20 cellular contexts compared by ENCODE assay signal in genomic region chr20:50094522-50094921, GRCh38. TPM values are rescaled to one million over a fixed set of nuclear protein-coding genes. Genes with fewer than 3 reads are reported as not detected.
DNase-seq lines count a peak whose midpoint lies in the region; ATAC-seq, FAIRE-seq and TF ChIP-seq lines count a peak whose summit lies in the region.
"Had no signal": no experiment of that assay in that cellular context is flagged by ENCODE, and none has a peak within 500 bp of the region (broad histone marks: within the 10 kb centered on the region; RNA-seq: fewer than 3 reads in every experiment).

No MANE protein-coding gene starts in this region.

- CTCF ChIA-PET in activated CD4-positive, alpha-beta T cell treated with anti-CD3 and anti-CD28 coated beads for 36 hours (lab: Charles Lee): interaction anchor here (0.7 to 1.0 kb wide), 4 partner anchors 9 to 24 kb away, joined by 3 read pairs; no protein-coding TSS in a partner anchor
- CTCF ChIA-PET in HepG2 (lab: Yijun Ruan, JAX; ENCODE audit: low intra/inter-chr PET ratio, low total read pairs): no interaction called here

- peaks cover 40% of the 10 kb centered on the region for H3K36me3 Mint-ChIP-seq in activated CD4-positive, alpha-beta T cell treated with anti-CD3 and anti-CD28 coated beads for 36 hours (ENCODE audit: low read depth)
- H3K36me3 Mint-ChIP-seq in activated CD4-positive, alpha-beta T cell treated with anti-CD3 and anti-CD28 coated beads, Interleukin-2, amount 10 ng/mL, durations not matched to agents 24 days and 14 days (ENCODE audit: low read depth): peaks cover 47% of the 10 kb centered on the region

- intact Hi-C loops in activated CD4-positive, alpha-beta T cell treated with anti-CD3 and anti-CD28 coated beads for 36 hours (cut with DNase I, micrococcal nuclease): no loop called here
- intact Hi-C loops in activated CD4-positive, alpha-beta T cell treated with anti-CD3 and anti-CD28 coated beads, Interleukin-2, amount 10 ng/mL, durations not matched to agents 24 days and 14 days (cut with micrococcal nuclease): no loop called here
- intact Hi-C loops in HepG2 (cut with micrococcal nuclease; ENCODE audit: unreplicated experiment): no loop called here
- intact Hi-C loops in right lobe of liver (cut with DNase I): no loop called here
- intact Hi-C loops in tibial artery (cut with DNase I; ENCODE audit: low total_unique reads): no loop called here
- intact Hi-C loops in gastrocnemius medialis (cut with DNase I; ENCODE audit: low total_unique reads): no loop called here

- H3K4me2 ChIP-seq in HepG2 (ENCODE audit: low read depth, low read length) (no peak overlapping the region), smooth muscle cell (no peak overlapping the region)
- H3K4me2 ChIP-seq: A549 had no signal

- peak overlapping the region; percentile 37 for H3K27ac Mint-ChIP-seq in activated CD4-positive, alpha-beta T cell treated with anti-CD3 and anti-CD28 coated beads for 36 hours
- H3K27ac Mint-ChIP-seq in activated CD4-positive, alpha-beta T cell treated with anti-CD3 and anti-CD28 coated beads, Interleukin-2, amount 10 ng/mL, durations not matched to agents 24 days and 14 days: no peak overlapping the region

- H3K9ac ChIP-seq in HepG2 (ENCODE audit: insufficient read depth, low read depth, low read length): no peak overlapping the region
- H3K9ac ChIP-seq in smooth muscle cell (ENCODE audit: low read depth): no peak overlapping the region

- H3K36me3 ChIP-seq in HepG2 (replicated peaks in 1 of 2; ENCODE audit: control insufficient read depth in 1 of 2, insufficient read depth in 2 of 2, low read length in 2 of 2) (peaks cover 38 to 81% of the 10 kb centered on the region in 2 experiments), right lobe of liver (peaks cover 6 to 26% (median 11%) of the 10 kb centered on the region in 4 donors), smooth muscle cell (ENCODE audit: low read depth) (peaks cover 4% of the 10 kb centered on the region), tibial artery (peaks cover 24 to 36% (median 31%) of the 10 kb centered on the region in 3 donors), gastrocnemius medialis (peaks cover 0 to 21% of the 10 kb centered on the region in 2 donors)

- TF ChIP-seq RAD21 in HepG2 (CRISPR knock-in tag; IDR thresholded peaks at IDR 0.05): no peak

- H3K27ac ChIP-seq in HepG2 (ENCODE audit: extremely low read length, insufficient read depth, low read length) (no peak overlapping the region), right lobe of liver (no peak overlapping the region), smooth muscle cell (ENCODE audit: low read depth) (peak overlapping the region; percentile 67), tibial artery (no peak overlapping the region), gastrocnemius medialis (no peak overlapping the region)
- H3K27ac ChIP-seq: 22Rv1, A549, C4-2B had no signal

- TF ChIP-seq EP300 in HepG2 (IDR thresholded peaks at IDR 0.05; ENCODE audit: low read depth in 2 of 2, low read length in 2 of 2) (no peak), HepG2 (CRISPR knock-in tag; IDR thresholded peaks at IDR 0.05; ENCODE audit: borderline replicate concordance) (no peak)

- no peak for DNase-seq in activated CD4-positive, alpha-beta T cell treated with anti-CD3 and anti-CD28 coated beads for 36 hours
- DNase-seq in activated CD4-positive, alpha-beta T cell treated with anti-CD3 and anti-CD28 coated beads, Interleukin-2, amount 10 ng/mL, durations not matched to agents 24 days and 14 days: no peak
- DNase-seq in HepG2 (ENCODE audit: low spot score): no peak
- no peak for DNase-seq in right lobe of liver
- DNase-seq in smooth muscle cell (lab: John Stamatoyannopoulos, UW; ENCODE audit: unreplicated experiment): no peak
- DNase-seq in tibial artery: no peak
- DNase-seq in gastrocnemius medialis: no peak
- DNase-seq: AML-193; Calu3; CD4-positive, alpha-beta memory T cell; DMS79 treated with DMSO at 0.1 percent for 48 hours; GF-D8; GOT3; H7 had no signal

- POLR2A ChIA-PET in activated CD4-positive, alpha-beta T cell treated with anti-CD3 and anti-CD28 coated beads for 36 hours (lab: Charles Lee): no interaction called here
- POLR2A ChIA-PET in HepG2 (lab: Yijun Ruan, JAX): no interaction called here

- in situ Hi-C loops in HepG2 (cut with HindIII; ENCODE audit: extremely low pct_ligation_motif_present, low pct_unique_long_range_greater_than_20kb): no loop called here
- in situ Hi-C loops in gastrocnemius medialis (cut with MboI; ENCODE audit: low sequenced_read_pairs in 4 of 4): no loop called here

- no peak for FAIRE-seq in HepG2 (lab: Jason Lieb, UNC)
- FAIRE-seq: A549, HTR-8/SVneo had no signal

- H3K9me3 ChIP-seq in HepG2 (ENCODE audit: low read length) (no peaks in the 10 kb centered on the region), right lobe of liver (no peaks in the 10 kb centered on the region), smooth muscle cell (replicated peaks; ENCODE audit: low read depth) (no peaks in the 10 kb centered on the region), tibial artery (no peaks in the 10 kb centered on the region), gastrocnemius medialis (no peaks in the 10 kb centered on the region)
- H3K9me3 ChIP-seq: A549 had no signal

- no peaks in the 10 kb centered on the region for H3K27me3 Mint-ChIP-seq in activated CD4-positive, alpha-beta T cell treated with anti-CD3 and anti-CD28 coated beads for 36 hours
- H3K27me3 Mint-ChIP-seq in activated CD4-positive, alpha-beta T cell treated with anti-CD3 and anti-CD28 coated beads, Interleukin-2, amount 10 ng/mL, durations not matched to agents 24 days and 14 days: no peaks in the 10 kb centered on the region
- H3K27me3 Mint-ChIP-seq: CD4-positive, alpha-beta memory T cell; IgD-negative memory B cell had no signal

- peaks cover 48% of the 10 kb centered on the region for H3K4me1 Mint-ChIP-seq in activated CD4-positive, alpha-beta T cell treated with anti-CD3 and anti-CD28 coated beads for 36 hours
- peaks cover 17% of the 10 kb centered on the region for H3K4me1 Mint-ChIP-seq in activated CD4-positive, alpha-beta T cell treated with anti-CD3 and anti-CD28 coated beads, Interleukin-2, amount 10 ng/mL, durations not matched to agents 24 days and 14 days

- 95% methylated on average over 4 of the region's 4 CpGs for WGBS in HepG2 (ENCODE audit: low lambda C conversion rate)
- WGBS in right lobe of liver (ENCODE audit: insufficient coverage, low coverage, low lambda C conversion rate, missing lambda C conversion rate): 84% methylated on average over 4 of the region's 4 CpGs
- WGBS in smooth muscle cell (ENCODE audit: low lambda C conversion rate): 97% methylated on average over 4 of the region's 4 CpGs

- H3K79me2 ChIP-seq in HepG2 (ENCODE audit: insufficient read depth, low read length): peaks cover 72% of the 10 kb centered on the region
- peaks cover 94% of the 10 kb centered on the region for H3K79me2 ChIP-seq in smooth muscle cell (ENCODE audit: low read depth)

- ATAC-seq in activated CD4-positive, alpha-beta T cell treated with anti-CD3 and anti-CD28 coated beads for 36 hours: no peak
- ATAC-seq in HepG2 (no peak), right lobe of liver (no peak), gastrocnemius medialis (no peak)
- ATAC-seq: A549, HCT116 had no signal

- TF ChIP-seq CTCF in HepG2 (CRISPR knock-in tag; IDR thresholded peaks at IDR 0.05) (no peak), right lobe of liver (IDR thresholded peaks at IDR 0.05) (no peak), smooth muscle cell (IDR thresholded peaks at IDR 0.05; ENCODE audit: borderline replicate concordance, insufficient read depth, poor library complexity, severe bottlenecking) (no peak), tibial artery (IDR thresholded peaks at IDR 0.05) (no peak), gastrocnemius medialis (IDR thresholded peaks at IDR 0.05 in 4 of 5, conservative IDR thresholded peaks at IDR 0.05 in 1 of 5) (no peak)

- no peak overlapping the region for H3K4me3 ChIP-seq in HepG2 (replicated peaks in 1 of 3; ENCODE audit: insufficient read depth in 1 of 3, low read depth in 2 of 3, low read length in 3 of 3)
- no peak overlapping the region for H3K4me3 ChIP-seq in right lobe of liver
- no peak overlapping the region for H3K4me3 ChIP-seq in smooth muscle cell
- H3K4me3 ChIP-seq in tibial artery: no peak overlapping the region
- H3K4me3 ChIP-seq in gastrocnemius medialis: no peak overlapping the region
- H3K4me3 ChIP-seq: A549 had no signal

- TF ChIP-seq POLR2A in HepG2 (IDR thresholded peaks at IDR 0.05; ENCODE audit: insufficient read depth in 1 of 2, low read depth in 2 of 2, low read length in 2 of 2) (no peak), right lobe of liver (IDR thresholded peaks at IDR 0.05) (no peak), gastrocnemius medialis (IDR thresholded peaks at IDR 0.05) (no peak)

- H3K4me3 Mint-ChIP-seq in activated CD4-positive, alpha-beta T cell treated with anti-CD3 and anti-CD28 coated beads for 36 hours: no peak overlapping the region
- H3K4me3 Mint-ChIP-seq in activated CD4-positive, alpha-beta T cell treated with anti-CD3 and anti-CD28 coated beads, Interleukin-2, amount 10 ng/mL, durations not matched to agents 24 days and 14 days: no peak overlapping the region
- H3K4me3 Mint-ChIP-seq: CD4-positive, alpha-beta memory T cell; IgD-negative memory B cell had no signal

- no peaks in the 10 kb centered on the region for H3K9me3 Mint-ChIP-seq in activated CD4-positive, alpha-beta T cell treated with anti-CD3 and anti-CD28 coated beads for 36 hours (ENCODE audit: low read depth)
- H3K9me3 Mint-ChIP-seq in activated CD4-positive, alpha-beta T cell treated with anti-CD3 and anti-CD28 coated beads, Interleukin-2, amount 10 ng/mL, durations not matched to agents 24 days and 14 days: no peaks in the 10 kb centered on the region
- H3K9me3 Mint-ChIP-seq: CD4-positive, alpha-beta memory T cell; IgD-negative memory B cell had no signal

- peaks cover 11% of the 10 kb centered on the region for H3K4me1 ChIP-seq in HepG2 (ENCODE audit: insufficient read depth, low read length)
- no peaks in the 10 kb centered on the region for H3K4me1 ChIP-seq in right lobe of liver
- H3K4me1 ChIP-seq in smooth muscle cell (ENCODE audit: low read depth): no peaks in the 10 kb centered on the region
- peaks cover 0 to 27% (median 15%) of the 10 kb centered on the region in 4 donors for H3K4me1 ChIP-seq in tibial artery
- peaks cover 28 to 42% of the 10 kb centered on the region in 2 donors for H3K4me1 ChIP-seq in gastrocnemius medialis

- H2AFZ ChIP-seq in HepG2 (ENCODE audit: low read length) (no peak overlapping the region), smooth muscle cell (ENCODE audit: low read depth) (no peak overlapping the region)

- no peaks in the 10 kb centered on the region for H3K27me3 ChIP-seq in HepG2 (ENCODE audit: control insufficient read depth in 1 of 2, insufficient read depth in 2 of 2, low read length in 2 of 2)
- H3K27me3 ChIP-seq in right lobe of liver: no peaks in the 10 kb centered on the region
- H3K27me3 ChIP-seq in smooth muscle cell (ENCODE audit: low read depth): no peaks in the 10 kb centered on the region
- no peaks in the 10 kb centered on the region for H3K27me3 ChIP-seq in tibial artery
- H3K27me3 ChIP-seq in gastrocnemius medialis: no peaks in the 10 kb centered on the region

- H4K20me1 ChIP-seq in HepG2 (ENCODE audit: insufficient read depth, low read length) (peaks cover 32% of the 10 kb centered on the region), smooth muscle cell (ENCODE audit: low read depth) (peaks cover 97% of the 10 kb centered on the region)

- BruUV-seq in HepG2 (replicated peaks; lab: Mats Ljungman, UMichigan): no TSS peak

- peaks cover 7% of the 10 kb centered on the region for H3F3A ChIP-seq in smooth muscle cell (ENCODE audit: low read depth)

RNA-seq across cellular contexts. Expression of gene UBE2V1, which starts 18.4 kb away (rescaled TPM):
- total RNA-seq in activated CD4-positive, alpha-beta T cell treated with anti-CD3 and anti-CD28 coated beads for 36 hours: 100 to 1,000 TPM; 177 to 265 TPM
- 142 and 153 TPM in 2 replicates for total RNA-seq in activated CD4-positive, alpha-beta T cell treated with anti-CD3 and anti-CD28 coated beads, Interleukin-2, amount 10 ng/mL, durations not matched to agents 24 days and 14 days
- total RNA-seq in HepG2 (2016; rRNA removed; fragmentation: Illumina TruSeq; extraction: Trizol) (81.3 and 85.1 TPM in 2 replicates), right lobe of liver (10 to 100 TPM; 38.2 to 49.4 (median 44.3) TPM), smooth muscle cell (94.1 and 94.8 TPM in 2 replicates), gastrocnemius medialis (10 to 100 TPM; 37.6 to 58.5 (median 46.9) TPM)
- total RNA-seq in HepG2 (2016; cell fraction: cytosol; rRNA removed; fragmentation: Illumina TruSeq; extraction: Trizol; ENCODE audit: low read depth): 39.8 and 41.0 TPM in 2 replicates
- 75.7 and 82.4 TPM in 2 replicates for total RNA-seq in HepG2 (2016; cell fraction: insoluble cytoplasmic fraction; rRNA removed; fragmentation: Illumina TruSeq; extraction: Trizol)
- 77.9 and 85.1 TPM in 2 replicates for total RNA-seq in HepG2 (2016; cell fraction: membrane; rRNA removed; fragmentation: Illumina TruSeq; extraction: Trizol)
- 90.9 and 96.1 TPM in 2 replicates for total RNA-seq in HepG2 (2016; cell fraction: nucleus; rRNA removed; fragmentation: Illumina TruSeq; extraction: Trizol)
- polyA plus RNA-seq in HepG2 (2011; rRNA removed) (102 and 132 TPM in 2 replicates), smooth muscle cell (128 and 141 TPM in 2 replicates)
- polyA plus RNA-seq in HepG2 (2011; cell fraction: cytosol; rRNA removed): 86.6 and 115 TPM in 2 replicates
- 112 and 127 TPM in 2 replicates for polyA plus RNA-seq in HepG2 (2011; cell fraction: nucleus; rRNA removed)
- 131 and 175 TPM in 2 replicates for polyA plus RNA-seq in HepG2 (2012)
- 88.5 and 88.7 TPM in 2 replicates for polyA plus RNA-seq in HepG2 (2016; cell fraction: cytosol; fragmentation: Illumina TruSeq; extraction: Trizol; ENCODE audit: low read depth)
- 203 and 260 TPM in 2 replicates for polyA plus RNA-seq in HepG2 (2016; cell fraction: insoluble cytoplasmic fraction; fragmentation: Illumina TruSeq; extraction: Trizol; ENCODE audit: low read depth)
- polyA plus RNA-seq in HepG2 (2016; cell fraction: membrane; fragmentation: Illumina TruSeq; extraction: Trizol; ENCODE audit: low read depth): 179 and 185 TPM in 2 replicates
- polyA plus RNA-seq in HepG2 (2016; cell fraction: nucleus; fragmentation: Illumina TruSeq; extraction: Trizol; ENCODE audit: insufficient read depth, low read depth): 152 and 171 TPM in 2 replicates
- 54.3 and 62.1 TPM in 2 replicates for polyA minus RNA-seq in HepG2 (2011; rRNA and poly(A)+ RNA removed; ENCODE audit: low replicate concordance)
- 50.5 and 51.3 TPM in 2 replicates for polyA minus RNA-seq in HepG2 (2011; cell fraction: cytosol; rRNA and poly(A)+ RNA removed)
- polyA minus RNA-seq in HepG2 (2011; cell fraction: nucleus; rRNA and poly(A)+ RNA removed): 273 and 299 TPM in 2 replicates

RNA-seq across cellular contexts. Expression of gene PEDS1, which starts 59.0 kb away (rescaled TPM):
- total RNA-seq in activated CD4-positive, alpha-beta T cell treated with anti-CD3 and anti-CD28 coated beads for 36 hours: 10 to 100 TPM; 13.2 to 16.8 TPM
- 26.3 and 30.2 TPM in 2 replicates for total RNA-seq in activated CD4-positive, alpha-beta T cell treated with anti-CD3 and anti-CD28 coated beads, Interleukin-2, amount 10 ng/mL, durations not matched to agents 24 days and 14 days
- total RNA-seq in HepG2 (2016; rRNA removed; fragmentation: Illumina TruSeq; extraction: Trizol) (21.4 and 30.5 TPM in 2 replicates), right lobe of liver (10 to 100 TPM in 5 of 6 experiments, 1 to 10 TPM in 1; 6.9 to 25.3 (median 13.7) TPM), smooth muscle cell (36.6 and 45.8 TPM in 2 replicates), gastrocnemius medialis (10 to 100 TPM; 33.2 to 77.9 (median 38.2) TPM)
- total RNA-seq in HepG2 (2016; cell fraction: cytosol; rRNA removed; fragmentation: Illumina TruSeq; extraction: Trizol; ENCODE audit: low read depth): 17.9 and 19.8 TPM in 2 replicates
- 16.4 and 29.4 TPM in 2 replicates for total RNA-seq in HepG2 (2016; cell fraction: insoluble cytoplasmic fraction; rRNA removed; fragmentation: Illumina TruSeq; extraction: Trizol)
- 40.2 and 46.0 TPM in 2 replicates for total RNA-seq in HepG2 (2016; cell fraction: membrane; rRNA removed; fragmentation: Illumina TruSeq; extraction: Trizol)
- total RNA-seq in HepG2 (2016; cell fraction: nucleus; rRNA removed; fragmentation: Illumina TruSeq; extraction: Trizol): 19.8 and 24.1 TPM in 2 replicates
- polyA plus RNA-seq in HepG2 (2011; rRNA removed) (93.9 and 105 TPM in 2 replicates), smooth muscle cell (47.4 and 64.3 TPM in 2 replicates)
- polyA plus RNA-seq in HepG2 (2011; cell fraction: cytosol; rRNA removed): 58.6 and 81.5 TPM in 2 replicates
- polyA plus RNA-seq in HepG2 (2011; cell fraction: nucleus; rRNA removed): 45.3 and 46.9 TPM in 2 replicates
- polyA plus RNA-seq in HepG2 (2012): 29.0 and 44.1 TPM in 2 replicates
- 31.6 and 35.7 TPM in 2 replicates for polyA plus RNA-seq in HepG2 (2016; cell fraction: cytosol; fragmentation: Illumina TruSeq; extraction: Trizol; ENCODE audit: low read depth)
- polyA plus RNA-seq in HepG2 (2016; cell fraction: insoluble cytoplasmic fraction; fragmentation: Illumina TruSeq; extraction: Trizol; ENCODE audit: low read depth): 33.1 and 37.1 TPM in 2 replicates
- 65.7 and 67.3 TPM in 2 replicates for polyA plus RNA-seq in HepG2 (2016; cell fraction: membrane; fragmentation: Illumina TruSeq; extraction: Trizol; ENCODE audit: low read depth)
- 60.4 and 64.9 TPM in 2 replicates for polyA plus RNA-seq in HepG2 (2016; cell fraction: nucleus; fragmentation: Illumina TruSeq; extraction: Trizol; ENCODE audit: insufficient read depth, low read depth)
- polyA minus RNA-seq in HepG2 (2011; rRNA and poly(A)+ RNA removed; ENCODE audit: low replicate concordance): 171 and 190 TPM in 2 replicates
- 44.9 and 49.0 TPM in 2 replicates for polyA minus RNA-seq in HepG2 (2011; cell fraction: cytosol; rRNA and poly(A)+ RNA removed)
- 12.5 and 14.5 TPM in 2 replicates for polyA minus RNA-seq in HepG2 (2011; cell fraction: nucleus; rRNA and poly(A)+ RNA removed)
